8 cellular contexts compared by ENCODE assay signal in genomic region chr2:54114936-54115283, GRCh38. TPM values are rescaled to one million over a fixed set of nuclear protein-coding genes. Genes with fewer than 3 reads are reported as not detected.
A peak's percentile ranks its signal among the peaks of the same experiment; 100 is the strongest.
DNase-seq lines count a peak whose midpoint lies in the region; ATAC-seq, FAIRE-seq and TF ChIP-seq lines count a peak whose summit lies in the region.

No MANE protein-coding gene starts in this region.

- H3K27ac ChIP-seq in A549 (peak overlapping the region; percentile 96 to 99), HEK293 (ENCODE audit: extremely low read depth, low read depth, low read length) (peak overlapping the region; percentile 97), K562 (ENCODE audit: extremely low read depth, low read depth, low read length) (peak overlapping the region; percentile 99)

- POLR2A ChIA-PET in A549 (lab: Yijun Ruan, JAX) (interaction anchor here (0.7 to 1.8 kb wide), 4 partner anchors 8 to 589 kb away, joined by 4 to 9 read pairs (median 7); no protein-coding TSS in a partner anchor), HEK293 (lab: Yijun Ruan, JAX) (interaction anchor here (0.7 kb wide), 1 partner anchor 177 kb away, joined by 3 read pairs; no protein-coding TSS in a partner anchor), K562 (lab: Yijun Ruan, JAX) (interaction anchor here (1.2 to 2.1 kb wide), 3 partner anchors 10 to 145 kb away, joined by 3 to 8 read pairs (median 8); no protein-coding TSS in a partner anchor)

- TF ChIP-seq CTCF in A549 (IDR thresholded peaks at IDR 0.05) (no peak), HEK293 (tag by site-specific recombination; IDR thresholded peaks at IDR 0.05) (no peak), K562 (IDR thresholded peaks at IDR 0.05 in 2 of 3, conservative IDR thresholded peaks at IDR 0.05 in 1 of 3; ENCODE audit: insufficient read depth in 2 of 3, low read depth in 1 of 3, low read length in 3 of 3) (no peak)

- H3K27me3 ChIP-seq in K562 (ENCODE audit: control insufficient read depth in 2 of 2, insufficient read depth in 2 of 2, low read length in 2 of 2) (no peaks in the 10 kb centered on the region), mononuclear cell (ENCODE audit: insufficient read depth, low read length) (no peaks in the 10 kb centered on the region)

- H3K4me1 ChIP-seq in A549 (peaks cover 6% of the 10 kb centered on the region; the same call in 2 of the 3 replicates), HEK293 (ENCODE audit: control insufficient read depth, insufficient read depth, low read length) (no peaks in the 10 kb centered on the region), K562 (replicated peaks in 1 of 2; ENCODE audit: control insufficient read depth in 2 of 2, insufficient read depth in 2 of 2, low read length in 2 of 2) (peaks cover 0 to 6% of the 10 kb centered on the region in 2 experiments; a peak in 2 of 5 replicates), mononuclear cell (ENCODE audit: insufficient read depth, low read length) (peaks cover 6% of the 10 kb centered on the region)

- H3K4me3 ChIP-seq in A549: peak overlapping the region; percentile 65
- peak overlapping the region; percentile 96 for H3K4me3 ChIP-seq in HEK293 (ENCODE audit: low read depth, low read length)
- H3K4me3 ChIP-seq in K562: peak overlapping the region; percentile 70
- H3K4me3 ChIP-seq in mononuclear cell (ENCODE audit: low read length): peak overlapping the region; percentile 82

- no peak for TF ChIP-seq EP300 in A549 (IDR thresholded peaks at IDR 0.05)
- TF ChIP-seq EP300 in K562 (IDR thresholded peaks at IDR 0.05; ENCODE audit: low read length): no peak

- intact Hi-C loops in K562 (cut with micrococcal nuclease) (no loop called here), posterior cingulate gyrus (cut with DNase I) (loop anchor here (10.0 kb wide), 1 partner anchor 340 kb away; the partner anchor contains the start of gene SPTBN1)

- WGBS in A549 (ENCODE audit: missing lambda C conversion rate): 42% methylated on average over 3 of the region's 3 CpGs
- WGBS in K562 (ENCODE audit: insufficient coverage, low coverage, missing lambda C conversion rate): 13% methylated on average over 3 of the region's 3 CpGs

- no TSS peak for BruUV-seq in K562 (replicated peaks; lab: Mats Ljungman, UMichigan)

- CTCF ChIA-PET in A549 (lab: Yijun Ruan, JAX): interaction anchor here (0.8 to 1.5 kb wide), 4 partner anchors 13 to 589 kb away, joined by 3 to 5 read pairs (median 4); no protein-coding TSS in a partner anchor
- CTCF ChIA-PET in HEK293 (lab: Yijun Ruan, JAX): interaction anchor here (0.5 to 1.1 kb wide), 4 partner anchors 214 to 656 kb away, joined by 3 to 5 read pairs (median 4); no protein-coding TSS in a partner anchor
- CTCF ChIA-PET in K562 (lab: Yijun Ruan, JAX; ENCODE audit: low intra/inter-chr PET ratio): no interaction called here

- no peak for FAIRE-seq in A549 (lab: Jason Lieb, UNC)
- no peak for FAIRE-seq in K562 (lab: Jason Lieb, UNC)

- in situ Hi-C loops in K562 (cut with MboI): loop anchor here (10.0 kb wide), 1 partner anchor 590 kb away; no protein-coding TSS in a partner anchor

- peak overlapping the region in 1 of 2 experiments; percentile 94; a peak in 2 of 4 replicates for H3K9ac ChIP-seq in K562 (ENCODE audit: insufficient read depth in 1 of 2, low read depth in 2 of 2, low read length in 2 of 2)

- no peaks in the 10 kb centered on the region for H3K36me3 ChIP-seq in HEK293 (ENCODE audit: control insufficient read depth in 2 of 2, insufficient read depth in 1 of 2, low read length in 2 of 2)
- H3K36me3 ChIP-seq in K562 (ENCODE audit: control insufficient read depth, insufficient read depth, low read length): no peaks in the 10 kb centered on the region

- H3K4me2 ChIP-seq in A549 (peak overlapping the region; percentile 90), K562 (ENCODE audit: insufficient read depth, low read length) (peak overlapping the region; percentile 89)

- TF ChIP-seq RAD21 in A549 (conservative IDR thresholded peaks at IDR 0.05 in 1 of 2, IDR thresholded peaks at IDR 0.05 in 1 of 2): no peak
- TF ChIP-seq RAD21 in K562 (CRISPR knock-in tag; conservative IDR thresholded peaks at IDR 0.05 in 1 of 2, IDR thresholded peaks at IDR 0.05 in 1 of 2): no peak

- H4K20me1 ChIP-seq in K562 (replicated peaks; ENCODE audit: control insufficient read depth, insufficient read depth, low read length): no peaks in the 10 kb centered on the region

- peaks cover 7% of the 10 kb centered on the region; the same call in 1 of the 3 replicates for H3K79me2 ChIP-seq in K562 (ENCODE audit: control insufficient read depth, insufficient read depth, low read length)

- DNase-seq in A549 (ENCODE audit: low read depth in 1 of 2, low spot score in 1 of 2): no peak
- no peak for DNase-seq in K562 (ENCODE audit: extremely low read depth in 1 of 4, low spot score in 3 of 4)
- DNase-seq in DMS153 treated with DMSO at 0.1 percent for 48 hours (lab: John Stamatoyannopoulos, UW; ENCODE audit: unreplicated experiment): no peak
- DNase-seq in posterior cingulate gyrus: no peak
- DNase-seq in NCI-H1436 treated with DMSO at 0.1 percent for 48 hours (lab: John Stamatoyannopoulos, UW): no peak
- no peak for DNase-seq in HT-29 (ENCODE audit: low spot score)

- H3K9me3 ChIP-seq in A549 (peaks cover 16% of the 10 kb centered on the region), HEK293 (ENCODE audit: control insufficient read depth, insufficient read depth, low read depth, low read length) (no peaks in the 10 kb centered on the region), K562 (replicated peaks; ENCODE audit: control insufficient read depth, insufficient read depth, low read depth, low read length) (peaks cover 5% of the 10 kb centered on the region), mononuclear cell (ENCODE audit: low read depth, low read length) (no peaks in the 10 kb centered on the region)

- ATAC-seq in A549 (no peak), K562 (no peak)

- H3K9me1 ChIP-seq in K562 (ENCODE audit: control insufficient read depth, insufficient read depth, low read length): no peaks in the 10 kb centered on the region

- H2AFZ ChIP-seq in K562 (ENCODE audit: low read depth, low read length): peak overlapping the region; percentile 99

- no peak for TF ChIP-seq POLR2A in A549 (IDR thresholded peaks at IDR 0.05; ENCODE audit: low read length)
- no peak for TF ChIP-seq POLR2A in K562 (conservative IDR thresholded peaks at IDR 0.05)

TF ChIP-seq in A549, 52 proteins besides CTCF, POLR2A, EP300 and RAD21 (continues in another document):
- no peak for TF ChIP-seq MAX (IDR thresholded peaks at IDR 0.05)
- TF ChIP-seq POLR2AphosphoS2 (conservative IDR thresholded peaks at IDR 0.05; ENCODE audit: low read length): no peak
- TF ChIP-seq NR3C1 (IDR thresholded peaks at IDR 0.05): no peak

TF ChIP-seq in HEK293, 187 proteins besides CTCF, POLR2A, EP300 and RAD21 (continues in another document):
- TF ChIP-seq ZNF837 (tag by site-specific recombination; IDR thresholded peaks at IDR 0.05): no peak
- no peak for TF ChIP-seq SCRT2 (tag by site-specific recombination; IDR thresholded peaks at IDR 0.05)
- no peak for TF ChIP-seq ZBTB6 (tag by site-specific recombination; IDR thresholded peaks at IDR 0.05)

TF ChIP-seq in K562, 482 proteins besides CTCF, POLR2A, EP300 and RAD21 (continues in another document):
- 0 out of 4 replicates have a peak, but pooled peaks of 1 of the 2 experiments have one; percentile 42 for TF ChIP-seq ARNT (IDR thresholded peaks at IDR 0.05)
- TF ChIP-seq FOXJ2 (tag; IDR thresholded peaks at IDR 0.05): 0 out of 2 replicates have a peak, but pooled peaks have one; percentile 34
- TF ChIP-seq CEBPB (tag; IDR thresholded peaks at IDR 0.05): peak; percentile 49; the same call in 1 of the 2 replicates
- no peak for TF ChIP-seq CEBPG (CRISPR knock-in tag; IDR thresholded peaks at IDR 0.05)
- peak in 1 of 2 experiments; percentile 57; a peak in 2 of 4 replicates for TF ChIP-seq CEBPG (tag; conservative IDR thresholded peaks at IDR 0.05 in 1 of 2, IDR thresholded peaks at IDR 0.05 in 1 of 2)
- TF ChIP-seq OTX1 (CRISPR knock-in tag; IDR thresholded peaks at IDR 0.05): no peak
- TF ChIP-seq MLX (CRISPR knock-in tag; conservative IDR thresholded peaks at IDR 0.05): no peak

RNA-seq across cellular contexts. Expression of gene ACYP2, which starts 0.5 kb away (rescaled TPM):
- polyA plus RNA-seq in A549 (2011; rRNA removed) (8.5 and 10.0 TPM in 2 replicates), A549 (2017; fragmentation: RNase III; extraction: RNeasy Plus Mini Kit Qiagen cat#74134 plus additional on column Dnase treatment) (10.0 to 11.4 TPM (median 11.3 TPM) in 3 replicates), K562 (2011; rRNA removed) (2.2 and 3.1 TPM in 2 replicates), K562 (2014; fragmentation: Illumina TruSeq; extraction: Trizol) (1.0 and 1.2 TPM in 2 replicates), K562 (2014; fragmentation: Nextera tagmentation; extraction: Ambion mirVana) (1 to 10 TPM; 1.9 to 2.2 TPM), K562 (2014; rRNA removed) (2.0 and 3.4 TPM in 2 replicates)
- polyA plus RNA-seq in A549 (2012; cell fraction: cytosol; rRNA removed): 4.6 and 6.1 TPM in 2 replicates
- polyA plus RNA-seq in A549 (2012; cell fraction: nucleus; rRNA removed): 1.9 and 2.4 TPM in 2 replicates
- 4.0 and 5.1 TPM in 2 replicates for polyA minus RNA-seq in A549 (2011; rRNA and poly(A)+ RNA removed)
- total RNA-seq in K562 (2011; cell fraction: chromatin; rRNA removed; ENCODE audit: low replicate concordance): 3.8 and 6.9 TPM in 2 replicates
- 3.0 and 3.3 TPM in 2 replicates for total RNA-seq in K562 (2011; cell fraction: nucleolus; rRNA removed)
- 5.1 and 11.3 TPM in 2 replicates for total RNA-seq in K562 (2011; cell fraction: nucleoplasm; rRNA removed)
- total RNA-seq in K562 (2014; rRNA removed) (2.2 and 3.0 TPM in 2 replicates), K562 (2014; rRNA removed; fragmentation: Illumina TruSeq; extraction: Trizol) (1.3 and 1.8 TPM in 2 replicates), K562 (2015; rRNA removed; fragmentation: Illumina TruSeq; extraction: Trizol) (1.9 and 2.2 TPM in 2 replicates), K562 (2021) (3.4 and 4.1 TPM in 2 replicates), mononuclear cell (10.7 TPM)
- polyA plus RNA-seq in K562 (2011; cell fraction: cytosol; rRNA removed): 2.8 and 3.8 TPM in 2 replicates
- polyA plus RNA-seq in K562 (2011; cell fraction: nucleus; rRNA removed): 1.4 and 2.0 TPM in 2 replicates
- 5.2 and 6.5 TPM in 2 replicates for polyA plus RNA-seq in K562 (2012)
- polyA minus RNA-seq in K562 (2011; rRNA and poly(A)+ RNA removed): 1.1 and 2.8 TPM in 2 replicates
- 1.0 and 1.4 TPM in 2 replicates for polyA minus RNA-seq in K562 (2011; cell fraction: cytosol; rRNA and poly(A)+ RNA removed)
- polyA minus RNA-seq in K562 (2011; cell fraction: nucleus; rRNA and poly(A)+ RNA removed): 2.7 and 4.7 TPM in 2 replicates
- total RNA-seq in HT-29 (2014; rRNA removed; shearing (Covaris generic)): 5.1 and 8.4 TPM in 2 replicates
